Comparison of ENCODE assay signal across 11 cellular contexts in genomic region chr5:38608877-38609276, GRCh38. TPM values are rescaled to one million over a fixed set of nuclear protein-coding genes. Genes with fewer than 3 reads are reported as not detected.
A peak's percentile ranks its signal among the peaks of the same experiment; 100 is the strongest.
DNase-seq lines count a peak whose midpoint lies in the region; ATAC-seq, FAIRE-seq and TF ChIP-seq lines count a peak whose summit lies in the region.
"Had no signal": no experiment of that assay in that cellular context is flagged by ENCODE, and none has a peak within 500 bp of the region (broad histone marks: within the 10 kb centered on the region; RNA-seq: fewer than 3 reads in every experiment).

No MANE protein-coding gene starts in this region.

- H3K36me3 ChIP-seq in mesodermal cell (ENCODE audit: control insufficient read depth, insufficient read depth, low read length), result no peaks in the 10 kb centered on the region
- H3K36me3 ChIP-seq in stomach, result no peaks in the 10 kb centered on the region
- H3K36me3 ChIP-seq in kidney (ENCODE audit: control insufficient read depth in 1 of 2, insufficient read depth in 2 of 2, low read length in 2 of 2), result no peaks in the 10 kb centered on the region
- H3K36me3 ChIP-seq in Peyer's patch, result no peaks in the 10 kb centered on the region

- H3K27ac ChIP-seq in VCaP (peak overlapping the region; percentile 73), mesodermal cell (ENCODE audit: low read depth, low read length, severe bottlenecking) (peak overlapping the region; percentile 74), stomach (peak overlapping the region in 4 of 5 donors; percentile 35 to 74 (median 58)), kidney (ENCODE audit: low read depth in 2 of 2, low read length in 2 of 2) (no peak overlapping the region), Peyer's patch (no peak overlapping the region)

- ATAC-seq in GM21786 (IDR thresholded peaks at IDR 0.05; ENCODE audit: unreplicated experiment), result no peak

- intact Hi-C loops in stomach (cut with DNase I; ENCODE audit: low total_unique reads) (no loop called here), kidney (cut with DNase I) (no loop called here)

- H3K9me3 ChIP-seq in mesodermal cell (ENCODE audit: control insufficient read depth, low read length) (no peaks in the 10 kb centered on the region), stomach (no peaks in the 10 kb centered on the region), kidney (ENCODE audit: control insufficient read depth in 1 of 2, low read length in 2 of 2) (no peaks in the 10 kb centered on the region), Peyer's patch (no peaks in the 10 kb centered on the region)

- H3K27me3 ChIP-seq in stomach (no peaks in the 10 kb centered on the region), Peyer's patch (no peaks in the 10 kb centered on the region)

- no peak overlapping the region for H3K9ac ChIP-seq in kidney (ENCODE audit: low read length in 2 of 2)

- no CpG with 5 or more reads among the region's 1 CpG for WGBS in mesodermal cell (ENCODE audit: insufficient coverage in 2 of 2), 2 experiments
- 32 to 59% (median 44%) methylated on average over 1 of the region's 1 CpG for WGBS in stomach, 5 donors

- TF ChIP-seq CTCF in VCaP (conservative IDR thresholded peaks at IDR 0.05) (no peak), stomach (IDR thresholded peaks at IDR 0.05) (no peak), kidney (IDR thresholded peaks at IDR 0.05; ENCODE audit: borderline replicate concordance, extremely low read depth, insufficient read depth) (no peak), Peyer's patch (IDR thresholded peaks at IDR 0.05) (no peak)

- no peak overlapping the region for H3K4me3 ChIP-seq in mesodermal cell (ENCODE audit: extremely low read depth, insufficient read depth, low read length, poor library complexity, severe bottlenecking)
- H3K4me3 ChIP-seq in stomach, result no peak overlapping the region
- H3K4me3 ChIP-seq in kidney (ENCODE audit: low read length in 2 of 2), result no peak overlapping the region
- no peak overlapping the region for H3K4me3 ChIP-seq in Peyer's patch

- no peak for FAIRE-seq in kidney (lab: Jason Lieb, UNC)

- no peak for TF ChIP-seq EP300 in stomach (IDR thresholded peaks at IDR 0.05)

- H3K4me1 ChIP-seq in mesodermal cell (ENCODE audit: control insufficient read depth, insufficient read depth, low read length, poor library complexity, severe bottlenecking) (peaks cover 40% of the 10 kb centered on the region), stomach (peaks cover 0 to 50% (median 37%) of the 10 kb centered on the region in 4 donors), kidney (ENCODE audit: control insufficient read depth in 1 of 2, insufficient read depth in 1 of 2, low read depth in 1 of 2, low read length in 2 of 2) (no peaks in the 10 kb centered on the region), Peyer's patch (no peaks in the 10 kb centered on the region)

- TF ChIP-seq POLR2A in stomach (IDR thresholded peaks at IDR 0.05) (no peak), Peyer's patch (IDR thresholded peaks at IDR 0.05) (no peak)

- DNase-seq in NCI-H2227 (lab: John Stamatoyannopoulos, UW; ENCODE audit: unreplicated experiment) (peak; percentile 25), stomach (no peak), kidney (no peak), Peyer's patch (no peak)
- DNase-seq: Calu3; CD4-positive, CD25-positive, alpha-beta regulatory T cell; H9; NCI-H187 had no signal

RNA-seq across cellular contexts. Expression of gene LIFR, which starts 52.4 kb away (rescaled TPM):
- polyA plus RNA-seq in mesodermal cell (2013, experiment 1 of 2), result 75.5 TPM
- 78.2 TPM for polyA plus RNA-seq in mesodermal cell (2013, experiment 2 of 2)
- total RNA-seq in stomach (100 to 1,000 TPM in 2 of 5 donors, 10 to 100 TPM in 3; 15.2 to 259 (median 86.2) TPM), kidney (90.1 TPM), Peyer's patch (10 to 100 TPM; 10.7 to 98.2 (median 19.9) TPM)
- polyA plus RNA-seq in stomach (1 to 10 TPM; 6.2 to 7.7 (median 6.6) TPM), kidney (ENCODE audit: insufficient read depth, low read depth, low replicate concordance) (8.5 TPM)
- total RNA-seq: CD4-positive, CD25-positive, alpha-beta regulatory T cell had no signal
- polyA plus RNA-seq: CD4-positive, CD25-positive, alpha-beta regulatory T cell had no signal

Comparison
In these comparisons a context has a peak if more than half of its experiments do, and no peak if none do; other contexts are left out.
1. H3K27ac ChIP-seq: peak in VCaP (single experiment), mesodermal cell (single experiment) and stomach (4 of 5); none in kidney (0 of 2) and Peyer's patch (0 of 4).